ENCODE assay signal across 8 cellular contexts in the genomic region with DNA sequence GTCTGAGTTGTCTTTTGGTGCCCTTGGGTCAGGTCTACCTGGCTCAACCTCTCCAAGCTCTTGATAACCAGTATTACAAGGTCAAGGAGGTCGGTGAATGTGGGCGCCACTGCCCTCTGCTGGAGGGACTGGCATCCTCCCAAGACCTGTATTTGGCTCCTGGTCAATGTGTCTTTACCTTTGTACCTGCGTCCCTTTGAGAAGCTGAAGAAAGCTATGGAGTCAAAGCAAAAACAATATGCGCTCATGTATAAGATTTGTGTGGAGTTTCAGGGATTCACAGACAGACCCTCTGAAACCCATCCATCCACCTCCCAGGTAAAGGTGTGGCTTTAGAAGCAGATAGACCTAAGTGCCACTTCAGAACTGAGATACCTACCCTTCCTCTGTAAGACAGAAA.
DNase-seq lines count a peak whose midpoint lies in the region; ATAC-seq and TF ChIP-seq lines count a peak whose summit lies in the region.

No MANE protein-coding gene starts in this region.

- H3K36me3 ChIP-seq in prostate gland = no peaks in the 10 kb centered on the region

- no peaks in the 10 kb centered on the region for H3K9me3 ChIP-seq in prostate gland

- TF ChIP-seq CTCF in fibroblast of the aortic adventitia (IDR thresholded peaks at IDR 0.05; ENCODE audit: insufficient read depth, low read length) (peak; percentile 47), prostate gland (IDR thresholded peaks at IDR 0.05) (peak in 3 of 4 experiments; percentile 46 to 66 (median 48))

- H3K27ac ChIP-seq in prostate gland = no peak overlapping the region

- no peaks in the 10 kb centered on the region for H3K27me3 ChIP-seq in prostate gland (replicated peaks; ENCODE audit: insufficient read depth)

- intact Hi-C loops in prostate gland (cut with DNase I) = no loop called here

- no peaks in the 10 kb centered on the region for H3K4me1 ChIP-seq in prostate gland (replicated peaks)

- 54% methylated on average over 4 of the region's 4 CpGs for WGBS in prostate gland

- DNase-seq in NCI-H524 (lab: John Stamatoyannopoulos, UW) (peak; percentile 9 to 47), NCI-H524 treated with DMSO at 0.1 percent for 48 hours (lab: John Stamatoyannopoulos, UW) (no peak), NOMO-1 treated with DMSO at 0.1 percent for 48 hours (lab: John Stamatoyannopoulos, UW; ENCODE audit: unreplicated experiment) (peak; percentile 64), activated T-cell treated with anti-CD3 and anti-CD28 coated beads for 1 hour (ENCODE audit: low read depth) (peak; percentile 76), fibroblast of the aortic adventitia (ENCODE audit: low read depth) (no peak), prostate gland (ENCODE audit: low spot score) (peak; percentile 24), NCI-H2107 treated with DMSO at 0.1 percent for 48 hours (lab: John Stamatoyannopoulos, UW; ENCODE audit: unreplicated experiment) (no peak)

- no peak for TF ChIP-seq POLR2A in prostate gland (IDR thresholded peaks at IDR 0.05)

- ATAC-seq in GM21390 (IDR thresholded peaks at IDR 0.05; ENCODE audit: unreplicated experiment) = no peak

- no peak overlapping the region for H3K4me3 ChIP-seq in fibroblast of the aortic adventitia (ENCODE audit: low read depth, low read length)
- H3K4me3 ChIP-seq in prostate gland = no peak overlapping the region

Comparison
In these comparisons a context has a peak if more than half of its experiments do, and no peak if none do; other contexts are left out.
1. DNase-seq: peak in NCI-H524 (2 of 2), NOMO-1 treated with DMSO at 0.1 percent for 48 hours (single experiment), activated T-cell treated with anti-CD3 and anti-CD28 coated beads for 1 hour (single experiment) and prostate gland (single experiment); none in NCI-H524 treated with DMSO at 0.1 percent for 48 hours (single experiment), fibroblast of the aortic adventitia (single experiment) and NCI-H2107 treated with DMSO at 0.1 percent for 48 hours (single experiment).